ENCODE assay signal across 1 cellular context in the genomic region with DNA sequence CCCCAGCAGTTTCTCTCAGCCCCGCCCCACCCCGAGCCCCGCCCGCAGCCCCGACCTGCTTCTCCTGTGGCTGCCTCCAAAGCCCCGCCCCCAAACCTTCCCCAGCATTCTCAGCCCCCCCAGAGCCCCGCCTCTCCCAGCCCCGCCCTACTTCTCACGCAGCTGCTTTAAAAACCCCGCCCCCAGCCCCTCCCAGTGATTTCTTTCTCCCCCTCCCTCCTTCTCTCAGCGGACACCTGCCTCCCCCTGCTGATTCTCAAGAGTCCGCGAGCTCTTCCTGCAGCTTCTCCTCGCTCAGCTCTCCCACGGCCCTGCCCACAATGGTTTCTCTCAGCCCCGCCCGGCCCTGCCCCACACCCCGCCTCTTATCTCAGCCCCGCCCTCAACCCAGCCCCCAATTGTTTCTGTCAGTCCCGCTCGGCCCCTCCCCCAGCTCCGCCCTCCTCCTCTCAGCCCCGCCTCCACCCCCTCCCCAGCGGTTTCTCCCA.
TF ChIP-seq lines count a peak whose summit lies in the region.

No MANE protein-coding gene starts in this region.

TF ChIP-seq in SK-N-SH, 30 proteins besides CTCF, POLR2A, EP300 and RAD21:
- no peak for TF ChIP-seq FOSL2 (IDR thresholded peaks at IDR 0.05; ENCODE audit: borderline replicate concordance, low read depth)
- TF ChIP-seq YY1 (IDR thresholded peaks at IDR 0.05; ENCODE audit: low read depth) = no peak
- TF ChIP-seq MEF2A (IDR thresholded peaks at IDR 0.05; ENCODE audit: borderline replicate concordance, low read depth) = no peak
- no peak for TF ChIP-seq GATA2 (CRISPR knock-in tag; IDR thresholded peaks at IDR 0.05)
- TF ChIP-seq, protein P1, sequence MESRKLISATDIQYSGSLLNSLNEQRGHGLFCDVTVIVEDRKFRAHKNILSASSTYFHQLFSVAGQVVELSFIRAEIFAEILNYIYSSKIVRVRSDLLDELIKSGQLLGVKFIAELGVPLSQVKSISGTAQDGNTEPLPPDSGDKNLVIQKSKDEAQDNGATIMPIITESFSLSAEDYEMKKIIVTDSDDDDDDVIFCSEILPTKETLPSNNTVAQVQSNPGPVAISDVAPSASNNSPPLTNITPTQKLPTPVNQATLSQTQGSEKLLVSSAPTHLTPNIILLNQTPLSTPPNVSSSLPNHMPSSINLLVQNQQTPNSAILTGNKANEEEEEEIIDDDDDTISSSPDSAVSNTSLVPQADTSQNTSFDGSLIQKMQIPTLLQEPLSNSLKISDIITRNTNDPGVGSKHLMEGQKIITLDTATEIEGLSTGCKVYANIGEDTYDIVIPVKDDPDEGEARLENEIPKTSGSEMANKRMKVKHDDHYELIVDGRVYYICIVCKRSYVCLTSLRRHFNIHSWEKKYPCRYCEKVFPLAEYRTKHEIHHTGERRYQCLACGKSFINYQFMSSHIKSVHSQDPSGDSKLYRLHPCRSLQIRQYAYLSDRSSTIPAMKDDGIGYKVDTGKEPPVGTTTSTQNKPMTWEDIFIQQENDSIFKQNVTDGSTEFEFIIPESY (IDR thresholded peaks at IDR 0.05; ENCODE audit: borderline replicate concordance, low read depth) = no peak
- TF ChIP-seq TEAD4 (IDR thresholded peaks at IDR 0.05; ENCODE audit: borderline replicate concordance, insufficient read depth) = no peak
- TF ChIP-seq MXI1 (IDR thresholded peaks at IDR 0.05; ENCODE audit: low read depth, low read length) = no peak
- TF ChIP-seq EZH2phosphoT487 (IDR thresholded peaks at IDR 0.05; ENCODE audit: borderline replicate concordance, low read depth) = no peak
